In genomic region chr6:108383967-108384366, GRCh38 we compare ENCODE assay signal across 17 cellular contexts.
"Had no signal": no experiment of that assay in that cellular context is flagged by ENCODE, and none has a peak within 500 bp of the region (broad histone marks: within the 10 kb centered on the region; RNA-seq: fewer than 3 reads in every experiment).

No MANE protein-coding gene starts in this region.

- H3K9me3 Mint-ChIP-seq: activated naive CD8-positive, alpha-beta T cell treated with anti-CD3 and anti-CD28 coated beads, Interleukin-2, amount 50 U/mL, for 24 hours; immature natural killer cell; T-cell had no signal

- H3K27me3 ChIP-seq: colonic mucosa, neutrophil, right lobe of liver, upper lobe of right lung had no signal

- H3K27me3 Mint-ChIP-seq: activated naive CD8-positive, alpha-beta T cell treated with anti-CD3 and anti-CD28 coated beads, Interleukin-2, amount 50 U/mL, for 24 hours; naive thymus-derived CD8-positive, alpha-beta T cell; T-cell had no signal

- ATAC-seq: activated naive CD8-positive, alpha-beta T cell treated with anti-CD3 and anti-CD28 coated beads, Interleukin-2, amount 50 U/mL, for 24 hours; left colon; mucosa of descending colon; naive thymus-derived CD8-positive, alpha-beta T cell; right lobe of liver; T-cell; upper lobe of right lung had no signal

- H3K4me3 Mint-ChIP-seq: activated naive CD8-positive, alpha-beta T cell treated with anti-CD3 and anti-CD28 coated beads, Interleukin-2, amount 50 U/mL, for 24 hours; immature natural killer cell; naive thymus-derived CD8-positive, alpha-beta T cell; T-cell had no signal

- H3K27ac ChIP-seq: colonic mucosa, neutrophil, right lobe of liver, upper lobe of right lung, VCaP had no signal

- H3K36me3 ChIP-seq: colonic mucosa, neutrophil, right lobe of liver, upper lobe of right lung had no signal

- H3K4me3 ChIP-seq: colonic mucosa, mucosa of descending colon, right lobe of liver, upper lobe of right lung had no signal

- H3K4me1 Mint-ChIP-seq: activated naive CD8-positive, alpha-beta T cell treated with anti-CD3 and anti-CD28 coated beads, Interleukin-2, amount 50 U/mL, for 24 hours; immature natural killer cell; naive thymus-derived CD8-positive, alpha-beta T cell; T-cell had no signal

- H3K27ac Mint-ChIP-seq: activated naive CD8-positive, alpha-beta T cell treated with anti-CD3 and anti-CD28 coated beads, Interleukin-2, amount 50 U/mL, for 24 hours; immature natural killer cell; naive thymus-derived CD8-positive, alpha-beta T cell; T-cell had no signal

- DNase-seq: activated CD4-positive, alpha-beta T cell treated with anti-CD3 and anti-CD28 coated beads for 4 hours; activated naive CD4-positive, alpha-beta T cell treated with Interleukin-2 at 50 U/mL for 16 hours; activated naive CD8-positive, alpha-beta T cell treated with anti-CD3 and anti-CD28 coated beads, Interleukin-2, amount 50 U/mL, for 24 hours; colonic mucosa; effector CD4-positive, alpha-beta T cell; immature natural killer cell; left colon; mucosa of descending colon; naive thymus-derived CD8-positive, alpha-beta T cell; right lobe of liver; stimulated activated naive CD4-positive, alpha-beta T cell treated with Interleukin-2 at 50 U/mL for 16 hours; T-cell; T1000; upper lobe of right lung had no signal

- H3K4me1 ChIP-seq: colonic mucosa, right lobe of liver, upper lobe of right lung had no signal

- H3K9me3 ChIP-seq: colonic mucosa, mucosa of descending colon, neutrophil, right lobe of liver, upper lobe of right lung had no signal

- FAIRE-seq: astrocyte had no signal
